Comparison of ENCODE assay signal across 29 cellular contexts in genomic region chr13:110737555-110737954, GRCh38.
"Had no signal": no experiment of that assay in that cellular context is flagged by ENCODE, and none has a peak within 500 bp of the region (broad histone marks: within the 10 kb centered on the region; RNA-seq: fewer than 3 reads in every experiment).

No MANE protein-coding gene starts in this region.

- H3K27ac ChIP-seq: colonic mucosa, coronary artery, dorsolateral prefrontal cortex, epithelial cell of prostate, esophagus muscularis mucosa, esophagus squamous epithelium, foreskin keratinocyte, gastrocnemius medialis, gastroesophageal sphincter, heart left ventricle, heart right ventricle had no signal

- H3K4me1 Mint-ChIP-seq: endodermal cell had no signal

- H3K36me3 ChIP-seq: colonic mucosa, esophagus muscularis mucosa, esophagus squamous epithelium, gastrocnemius medialis, gastroesophageal sphincter, heart left ventricle, heart right ventricle had no signal

- ATAC-seq: effector memory CD8-positive, alpha-beta T cell; esophagus mucosa; foreskin keratinocyte; gastrocnemius medialis; gastroesophageal sphincter; heart left ventricle; heart right ventricle had no signal

- DNase-seq: colonic mucosa; cortex of kidney; dermis blood vessel endothelial cell; dorsolateral prefrontal cortex; effector CD4-positive, alpha-beta T cell; effector CD8-positive, alpha-beta T cell; effector memory CD4-positive, alpha-beta T cell; effector memory CD8-positive, alpha-beta T cell; endodermal cell; erythroblast; esophagus squamous epithelium; foreskin fibroblast; foreskin keratinocyte; foreskin melanocyte; gastrocnemius medialis; glutamatergic neuron; head of caudate nucleus; heart left ventricle; heart right ventricle had no signal

- H3K9me3 ChIP-seq: colonic mucosa, esophagus muscularis mucosa, esophagus squamous epithelium, gastrocnemius medialis, gastroesophageal sphincter, heart left ventricle had no signal

- H3K27ac Mint-ChIP-seq: dendritic cell treated with granulocyte-macrophage colony-stimulating factor and Interleukin-4, amounts not matched to agents 40 ng/mL and 50 ng/mL, for 4 days; effector memory CD8-positive, alpha-beta T cell; endodermal cell had no signal

- H3K4me1 ChIP-seq: colonic mucosa, esophagus muscularis mucosa, esophagus squamous epithelium, foreskin keratinocyte, gastrocnemius medialis, gastroesophageal sphincter, heart left ventricle, heart right ventricle had no signal

- H3K9me3 Mint-ChIP-seq: effector memory CD8-positive, alpha-beta T cell had no signal

- FAIRE-seq: colon, endometrium, endothelial cell of umbilical vein, frontal cortex had no signal

- H3K27me3 ChIP-seq: colonic mucosa, dorsolateral prefrontal cortex, esophagus muscularis mucosa, esophagus squamous epithelium, foreskin keratinocyte, gastrocnemius medialis, gastroesophageal sphincter, heart left ventricle, heart right ventricle had no signal

- H3K4me3 Mint-ChIP-seq: dendritic cell treated with granulocyte-macrophage colony-stimulating factor and Interleukin-4, amounts not matched to agents 40 ng/mL and 50 ng/mL, for 4 days; effector memory CD8-positive, alpha-beta T cell; endodermal cell had no signal

- H3K4me3 ChIP-seq: colonic mucosa, coronary artery, dorsolateral prefrontal cortex, esophagus muscularis mucosa, esophagus squamous epithelium, gastrocnemius medialis, gastroesophageal sphincter, heart left ventricle, heart right ventricle had no signal

- H3K27me3 Mint-ChIP-seq: dendritic cell treated with granulocyte-macrophage colony-stimulating factor and Interleukin-4, amounts not matched to agents 40 ng/mL and 50 ng/mL, for 4 days had no signal
